8 cellular contexts compared by ENCODE assay signal in the genomic region with DNA sequence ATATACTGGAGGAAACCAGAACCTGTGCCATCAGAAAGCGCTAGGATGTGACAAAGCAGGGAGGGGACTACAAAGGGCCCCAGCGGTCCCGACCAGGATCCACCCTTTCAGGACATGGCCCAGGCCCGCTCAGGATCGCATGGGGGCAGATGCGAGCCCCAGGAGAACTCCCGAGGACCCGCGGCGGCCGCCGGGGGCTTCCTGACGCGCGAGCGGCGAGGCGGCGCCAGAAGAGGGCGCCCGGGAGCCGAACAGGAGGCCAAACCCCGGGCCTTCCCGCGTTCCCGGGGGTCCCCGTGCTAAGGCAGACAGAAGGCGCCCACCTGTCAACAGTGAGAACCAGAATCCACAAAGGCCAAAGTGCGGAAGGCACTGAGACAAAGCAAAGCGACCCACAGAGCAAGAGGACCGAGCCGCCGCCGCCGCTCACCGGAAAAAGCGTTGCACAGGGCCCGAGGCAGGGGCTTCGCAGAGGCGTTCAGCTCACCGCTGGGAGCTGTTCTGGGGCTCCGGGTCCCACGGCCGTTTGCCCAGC. TPM values are rescaled to one million over a fixed set of nuclear protein-coding genes. Genes with fewer than 3 reads are reported as not detected.
DNase-seq lines count a peak whose midpoint lies in the region; ATAC-seq and TF ChIP-seq lines count a peak whose summit lies in the region.

No MANE protein-coding gene starts in this region.

- WGBS in lower leg skin, 2 donors: 2 to 22% methylated on average over 19 to 42 of the region's 44 CpGs

- peak; percentile 80 to 81 for ATAC-seq in activated CD4-positive, CD25-positive, alpha-beta regulatory T cell treated with anti-CD3 and anti-CD28 coated beads, Interleukin-2, amount 50 U/mL, for 24 hours
- ATAC-seq in HG03439 (IDR thresholded peaks at IDR 0.05; ENCODE audit: unreplicated experiment): no peak

- H3K4me3 ChIP-seq in lower leg skin (ENCODE audit: low read depth, poor library complexity, severe bottlenecking): no peak overlapping the region

- intact Hi-C loops in lower leg skin (cut with DNase I; ENCODE audit: low total_unique reads): no loop called here

- peak; percentile 65 to 76 (median 71) for DNase-seq in NCI-H1417 (lab: John Stamatoyannopoulos, UW)
- DNase-seq in NCI-H1417 treated with DMSO at 0.1 percent for 48 hours (lab: John Stamatoyannopoulos, UW): no peak
- peak; percentile 88 for DNase-seq in NCI-H1105 (lab: John Stamatoyannopoulos, UW)
- DNase-seq in cerebellum (ENCODE audit: low spot score): peak; percentile 34
- peak; percentile 26 to 94 for DNase-seq in lower leg skin (ENCODE audit: low spot score in 2 of 2)
- DNase-seq in stimulated activated CD4-positive, alpha-beta T cell treated with anti-CD3 and anti-CD28 coated beads, Interleukin-4, amount 100 ng/mL, for 48 hours (ENCODE audit: low read depth in 2 of 2): peak; percentile 47 to 51

- TF ChIP-seq POLR2A in lower leg skin (IDR thresholded peaks at IDR 0.05): no peak

- no peak for TF ChIP-seq CTCF in lower leg skin (IDR thresholded peaks at IDR 0.05)

RNA-seq across cellular contexts. Expression of a gene that starts 7.3 kb away (rescaled TPM):
- total RNA-seq in cerebellum (not detected), lower leg skin (not detected)

RNA-seq across cellular contexts. Expression of a gene that starts 39.2 kb away (rescaled TPM):
- 47.6 TPM for total RNA-seq in cerebellum
- 10 to 100 TPM; 30.7 to 34.9 (median 33.6) TPM for total RNA-seq in lower leg skin

RNA-seq across cellular contexts. Expression of a gene that starts 45.7 kb away (rescaled TPM):
- total RNA-seq in cerebellum: not detected
- total RNA-seq in lower leg skin: not detected
